ENCODE assay signal across 8 cellular contexts in the genomic region with DNA sequence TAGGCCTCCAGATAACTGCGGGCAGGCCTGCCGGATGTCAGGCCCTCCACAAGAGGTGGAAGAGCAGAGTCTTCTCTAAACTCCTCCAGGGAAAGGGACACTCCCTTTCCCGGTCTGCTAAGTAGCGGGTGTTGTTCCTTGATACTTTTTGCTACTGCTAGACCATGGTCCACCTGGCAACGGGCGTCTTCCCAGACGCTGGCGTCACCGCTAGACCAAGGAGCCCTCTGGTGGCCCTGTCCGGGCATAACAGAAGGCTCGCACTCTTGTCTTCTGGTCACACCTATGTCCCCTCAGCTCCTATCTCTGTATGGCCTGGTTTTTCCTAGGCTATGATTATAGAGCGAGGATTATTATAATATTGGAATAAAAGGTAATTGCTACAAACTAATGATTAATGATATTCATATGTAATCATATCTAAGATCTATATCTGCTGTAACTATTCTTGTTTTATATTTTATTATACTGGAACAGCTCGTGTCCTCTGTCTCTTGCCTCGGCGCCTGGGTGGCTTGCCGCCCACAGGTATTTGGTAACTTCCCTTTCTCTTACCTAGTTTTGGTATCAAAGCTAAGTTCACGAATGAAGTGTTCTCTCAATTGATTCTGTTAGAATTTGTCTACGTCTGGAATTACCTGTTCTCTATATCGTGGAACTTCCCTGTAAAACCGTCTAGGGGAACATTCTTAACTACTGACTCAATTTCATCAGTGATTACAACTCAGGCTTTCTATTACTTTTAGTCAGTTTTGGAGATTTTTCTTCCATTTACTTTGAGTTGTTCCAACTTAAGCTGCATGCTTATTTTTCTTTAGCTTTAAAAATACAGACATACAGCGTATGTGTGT. TPM values are rescaled to one million over a fixed set of nuclear protein-coding genes. Genes with fewer than 3 reads are reported as not detected.
DNase-seq lines count a peak whose midpoint lies in the region; ATAC-seq and TF ChIP-seq lines count a peak whose summit lies in the region.
"Not testable (repeated sequence)": the region's sequence is repeated elsewhere in the genome, so short reads cannot be mapped to it uniquely, and the experiment has no call there.

No MANE protein-coding gene starts in this region.

- not testable (repeated sequence) for TF ChIP-seq POLR2A in thyroid gland (IDR thresholded peaks at IDR 0.05)

- H3K18ac ChIP-seq in H9 (ENCODE audit: insufficient read length, low read depth, low read length), result not testable (repeated sequence)

- ATAC-seq in CD4-positive, alpha-beta T cell (ENCODE audit: poor library complexity); natural killer cell: not testable (repeated sequence)

- H3K4me1 ChIP-seq in H9 (ENCODE audit: insufficient read depth, low read length), result not testable (repeated sequence)
- H3K4me1 ChIP-seq in thyroid gland, result peaks cover 12 to 23% of the 10 kb centered on the region in 2 donors

- POLR2A ChIA-PET in CD4-positive, alpha-beta T cell (lab: Charles Lee), result interaction anchor here (1.5 kb wide), 1 partner anchor 18 kb away, joined by 9 read pairs; a partner anchor contains a TSS
- POLR2A ChIA-PET in MCF 10A (lab: Yijun Ruan, JAX), result interaction anchor here (0.6 to 1.7 kb wide), 5 partner anchors 14 to 145 kb away, joined by 3 to 6 read pairs (median 3); no protein-coding TSS in a partner anchor

- H3K9me3 Mint-ChIP-seq in CD4-positive, alpha-beta T cell; MCF 10A (ENCODE audit: unreplicated experiment); glutamatergic neuron (ENCODE audit: unreplicated experiment); natural killer cell: not testable (repeated sequence)
- H3K9me3 Mint-ChIP-seq in H9, result peaks cover 25 to 28% of the 10 kb centered on the region in 2 experiments

- H3K4me3 Mint-ChIP-seq in CD4-positive, alpha-beta T cell; H9; MCF 10A (ENCODE audit: unreplicated experiment); glutamatergic neuron (ENCODE audit: unreplicated experiment); natural killer cell: not testable (repeated sequence)

- not testable (repeated sequence) for H2BK12ac ChIP-seq in H9 (ENCODE audit: insufficient read length, low read depth, low read length)

- not testable (repeated sequence) for H3K23ac ChIP-seq in H9 (ENCODE audit: insufficient read length, low read depth, low read length)

- not testable (repeated sequence) for H2AFZ ChIP-seq in H9 (ENCODE audit: low read length)

- CTCF ChIA-PET in CD4-positive, alpha-beta T cell (lab: Charles Lee), result not testable (repeated sequence)
- CTCF ChIA-PET in MCF 10A (lab: Yijun Ruan, JAX), result interaction anchor here (0.6 to 5.1 kb wide), 18 partner anchors 9 to 664 kb away, joined by 3 to 72 read pairs (median 4); no protein-coding TSS in a partner anchor

- H2BK20ac ChIP-seq in H9 (ENCODE audit: low read depth, low read length, poor library complexity, severe bottlenecking), result not testable (repeated sequence)

- not testable (repeated sequence) for H4K91ac ChIP-seq in H9 (ENCODE audit: insufficient read length, low read depth, low read length)

- H3K23me2 ChIP-seq in H9 (ENCODE audit: insufficient read length, low read depth, low read length, poor library complexity, severe bottlenecking), result not testable (repeated sequence)

- H3K27ac ChIP-seq in CD4-positive, alpha-beta T cell (ENCODE audit: low read depth, low read length); H9 (ENCODE audit: insufficient read length, low read depth, low read length); WERI-Rb-1; thyroid gland: not testable (repeated sequence)

- H3K14ac ChIP-seq in H9 (ENCODE audit: insufficient read depth, low read length), result not testable (repeated sequence)

- peak; percentile 38 for TF ChIP-seq CTCF in CD4-positive, alpha-beta T cell (IDR thresholded peaks at IDR 0.05)
- TF ChIP-seq CTCF in H9 (conservative IDR thresholded peaks at IDR 0.05) (peak; percentile 79), WERI-Rb-1 (IDR thresholded peaks at IDR 0.05; ENCODE audit: low read depth, low read length) (peak; percentile 59; the same call in 1 of the 2 replicates), MCF 10A (IDR thresholded peaks at IDR 0.05; ENCODE audit: unreplicated experiment) (peak; percentile 70), glutamatergic neuron (IDR thresholded peaks at IDR 0.05; ENCODE audit: partially characterized antibody, unreplicated experiment) (peak; percentile 56), natural killer cell (IDR thresholded peaks at IDR 0.05) (peak; percentile 37), thyroid gland (IDR thresholded peaks at IDR 0.05) (peak; percentile 63 to 90 (median 78))

- H4K5ac ChIP-seq in H9 (ENCODE audit: insufficient read length, low read depth, low read length), result not testable (repeated sequence)

- H3K27me3 Mint-ChIP-seq in CD4-positive, alpha-beta T cell; MCF 10A (ENCODE audit: insufficient read depth, unreplicated experiment); glutamatergic neuron (ENCODE audit: unreplicated experiment); natural killer cell (ENCODE audit: low read depth in 2 of 2): not testable (repeated sequence)
- peaks cover 13% of the 10 kb centered on the region for H3K27me3 Mint-ChIP-seq in H9 (ENCODE audit: low read depth)

- H3K9ac ChIP-seq in H9 (ENCODE audit: extremely low read depth, insufficient read length, low read length), result not testable (repeated sequence)

- not testable (repeated sequence) for H3K4ac ChIP-seq in H9 (ENCODE audit: low read depth, low read length)

- not testable (repeated sequence) for H2BK5ac ChIP-seq in H9 (ENCODE audit: insufficient read length, low read length)

- not testable (repeated sequence) for H3K4me2 ChIP-seq in H9 (ENCODE audit: insufficient read depth, insufficient read length, low read length)

- H3K4me1 Mint-ChIP-seq in CD4-positive, alpha-beta T cell (ENCODE audit: low read depth); MCF 10A (ENCODE audit: insufficient read depth, unreplicated experiment); glutamatergic neuron (ENCODE audit: low read depth, unreplicated experiment): not testable (repeated sequence)
- H3K4me1 Mint-ChIP-seq in H9 (peaks cover 6 to 12% of the 10 kb centered on the region in 2 experiments), natural killer cell (peaks cover 22% of the 10 kb centered on the region in 2 donors)

- not testable (repeated sequence) for H3T11ph ChIP-seq in H9 (ENCODE audit: low read length)

- not testable (repeated sequence) for H3K27ac Mint-ChIP-seq in CD4-positive, alpha-beta T cell; H9; MCF 10A (ENCODE audit: low read depth, unreplicated experiment); glutamatergic neuron (ENCODE audit: unreplicated experiment); natural killer cell

- peaks cover 63% of the 10 kb centered on the region for H3K36me3 Mint-ChIP-seq in CD4-positive, alpha-beta T cell (ENCODE audit: low read depth)
- H3K36me3 Mint-ChIP-seq in H9 (ENCODE audit: insufficient read depth in 1 of 3, low read depth in 3 of 3), result peaks cover 32 to 48% (median 46%) of the 10 kb centered on the region in 3 experiments
- H3K36me3 Mint-ChIP-seq in MCF 10A (ENCODE audit: insufficient read depth, unreplicated experiment), result peaks cover 33% of the 10 kb centered on the region
- H3K36me3 Mint-ChIP-seq in glutamatergic neuron (ENCODE audit: unreplicated experiment); natural killer cell: not testable (repeated sequence)

- H4K20me1 ChIP-seq in H9 (ENCODE audit: control insufficient read depth, insufficient read depth, insufficient read length), result not testable (repeated sequence)

- H4K8ac ChIP-seq in H9 (replicated peaks; ENCODE audit: insufficient read length, low read depth, low read length), result not testable (repeated sequence)

- not testable (repeated sequence) for H3K56ac ChIP-seq in H9 (ENCODE audit: insufficient read length, low read depth, low read length)

- H3K79me1 ChIP-seq in H9 (ENCODE audit: insufficient read depth, low read depth, low read length, poor library complexity, severe bottlenecking), result not testable (repeated sequence)

- H3K9me3 ChIP-seq in CD4-positive, alpha-beta T cell (ENCODE audit: control insufficient read depth, low read length); H9 (ENCODE audit: control insufficient read depth, low read depth, low read length); WERI-Rb-1 (ENCODE audit: severe bottlenecking); thyroid gland: not testable (repeated sequence)

- not testable (repeated sequence) for H2BK15ac ChIP-seq in H9 (ENCODE audit: low read depth, low read length)

- not testable (repeated sequence) for H2AK5ac ChIP-seq in H9 (ENCODE audit: insufficient read length, low read length)

- not testable (repeated sequence) for H3K4me3 ChIP-seq in WERI-Rb-1 (ENCODE audit: low read depth, low read length); thyroid gland (replicated peaks in 1 of 3)

- intact Hi-C loops in CD4-positive, alpha-beta T cell (cut with DNase I, micrococcal nuclease), result loop anchor here in 1 of 2 experiments (5.0 kb wide), 2 partner anchors 297 to 382 kb away; a partner anchor contains a TSS
- intact Hi-C loops in MCF 10A (cut with micrococcal nuclease) (loop anchor here (1.0 kb wide), 1 partner anchor 144 kb away; no protein-coding TSS in a partner anchor), thyroid gland (cut with DNase I) (loop anchor here (5.0 kb wide), 1 partner anchor 142 kb away; no protein-coding TSS in a partner anchor)
- intact Hi-C loops in natural killer cell (cut with micrococcal nuclease), result not testable (repeated sequence)

- no CpG with 5 or more reads among the region's 21 CpGs for WGBS in H9 (ENCODE audit: extremely low coverage, insufficient read length, low lambda C conversion rate)
- WGBS in thyroid gland, 2 donors, result 52 to 60% methylated on average over 21 of the region's 21 CpGs

- H3K36me3 ChIP-seq in WERI-Rb-1 (peaks cover 48% of the 10 kb centered on the region), thyroid gland (peaks cover 39 to 40% of the 10 kb centered on the region in 2 donors)

- not testable (repeated sequence) for BruUV-seq in MCF 10A (replicated peaks; lab: Mats Ljungman, UMichigan)

- H2BK120ac ChIP-seq in H9 (ENCODE audit: low read depth, low read length, poor library complexity, severe bottlenecking), result not testable (repeated sequence)

- not testable (repeated sequence) for DNase-seq in CD4-positive, alpha-beta T cell; natural killer cell
- DNase-seq in H9, result peak; percentile 61
- peak; percentile 19 for DNase-seq in NCI-H524 treated with DMSO at 0.1 percent for 48 hours (lab: John Stamatoyannopoulos, UW)
- peak; percentile 45 for DNase-seq in WERI-Rb-1
- peak; percentile 37 for DNase-seq in MCF 10A (ENCODE audit: unreplicated experiment)
- peak; percentile 44 for DNase-seq in glutamatergic neuron
- DNase-seq in thyroid gland, result peak; percentile 75 to 77

- H3K27me3 ChIP-seq in CD4-positive, alpha-beta T cell (ENCODE audit: control insufficient read depth, insufficient read depth, low read length); H9 (ENCODE audit: insufficient read depth, low read length); WERI-Rb-1 (ENCODE audit: insufficient read depth, low read depth, severe bottlenecking); thyroid gland: not testable (repeated sequence)

- H3K79me2 ChIP-seq in H9 (ENCODE audit: insufficient read depth, low read length), result not testable (repeated sequence)

RNA-seq across cellular contexts. Expression of a gene that starts 6.5 kb away (rescaled TPM):
- 10 to 100 TPM; 15.1 to 15.9 TPM for total RNA-seq in CD4-positive, alpha-beta T cell
- total RNA-seq in H9 (2021) (55.1 and 56.3 TPM in 2 replicates), MCF 10A (2022) (30.2 and 40.5 TPM in 2 replicates), glutamatergic neuron (ENCODE audit: unreplicated experiment) (15.0 TPM), natural killer cell (10 to 100 TPM; 13.8 to 23.5 (median 21.3) TPM), thyroid gland (10 to 100 TPM; 18.4 to 34.9 (median 22.0) TPM)

RNA-seq across cellular contexts. Expression of a gene that starts 18.4 kb away (rescaled TPM):
- 10 to 100 TPM; 15.7 to 18.0 TPM for total RNA-seq in CD4-positive, alpha-beta T cell
- total RNA-seq in H9 (2021), result 60.1 and 63.7 TPM in 2 replicates
- 29.3 and 32.6 TPM in 2 replicates for total RNA-seq in MCF 10A (2022)
- 35.7 TPM for total RNA-seq in glutamatergic neuron (ENCODE audit: unreplicated experiment)
- total RNA-seq in natural killer cell, result 10 to 100 TPM; 23.8 to 37.0 (median 28.1) TPM
- total RNA-seq in thyroid gland, result 10 to 100 TPM; 41.9 to 58.2 (median 48.6) TPM

RNA-seq across cellular contexts. Expression of a gene that starts 18.5 kb away (rescaled TPM):
- 1,000 to 10,000 TPM; 2,613 to 2,686 TPM for total RNA-seq in CD4-positive, alpha-beta T cell
- total RNA-seq in H9 (2021), result 2,874 and 2,895 TPM in 2 replicates
- 2,129 and 2,395 TPM in 2 replicates for total RNA-seq in MCF 10A (2022)
- total RNA-seq in glutamatergic neuron (ENCODE audit: unreplicated experiment), result 1,442 TPM
- total RNA-seq in natural killer cell, result 1,000 to 10,000 TPM; 1,409 to 1,616 (median 1,600) TPM
- total RNA-seq in thyroid gland, result 1,000 to 10,000 TPM; 1,394 to 2,407 (median 1,585) TPM

RNA-seq across cellular contexts. Expression of a gene that starts 26.8 kb away (rescaled TPM):
- total RNA-seq in CD4-positive, alpha-beta T cell, result 10 to 100 TPM; 42.5 to 45.9 TPM
- total RNA-seq in H9 (2021) (43.3 and 46.8 TPM in 2 replicates), MCF 10A (2022) (30.8 and 31.2 TPM in 2 replicates), glutamatergic neuron (ENCODE audit: unreplicated experiment) (56.1 TPM), natural killer cell (10 to 100 TPM; 35.6 to 44.4 (median 37.2) TPM), thyroid gland (10 to 100 TPM; 51.5 to 82.7 (median 64.7) TPM)

RNA-seq across cellular contexts. Expression of a gene that starts 26.8 kb away (rescaled TPM):
- total RNA-seq in CD4-positive, alpha-beta T cell, result 10 to 100 TPM; 12.7 TPM
- 44.4 and 46.1 TPM in 2 replicates for total RNA-seq in H9 (2021)
- total RNA-seq in MCF 10A (2022), result 28.2 and 39.5 TPM in 2 replicates
- 24.0 TPM for total RNA-seq in glutamatergic neuron (ENCODE audit: unreplicated experiment)
- 10 to 100 TPM; 14.3 to 14.9 (median 14.7) TPM for total RNA-seq in natural killer cell
- 10 to 100 TPM; 26.2 to 42.7 (median 31.6) TPM for total RNA-seq in thyroid gland
